In genomic region chr14:34539407-34540180, GRCh38 we compare ENCODE assay signal across 8 cellular contexts. TPM values are rescaled to one million over a fixed set of nuclear protein-coding genes. Genes with fewer than 3 reads are reported as not detected.
A peak's percentile ranks its signal among the peaks of the same experiment; 100 is the strongest.
DNase-seq lines count a peak whose midpoint lies in the region; ATAC-seq, FAIRE-seq and TF ChIP-seq lines count a peak whose summit lies in the region.

EAPP (minus strand) TSS chr14:34539701; CDS start chr14:34539628, 73 bp downstream.

- peak within 1 kb of the TSS; percentile 89 to 98 (median 96) for H3K27ac ChIP-seq in sigmoid colon

- peak; percentile 70 for FAIRE-seq in GM12892 (lab: Jason Lieb, UNC)

- peak in 1 of 4 experiments; percentile 12 for TF ChIP-seq CTCF in sigmoid colon (IDR thresholded peaks at IDR 0.05)

- DNase-seq in GM12892 (ENCODE audit: insufficient read length) (peak; percentile 98), RPMI8226 (peak; percentile 94), amniotic epithelial cell (ENCODE audit: low read depth) (peak; percentile 96), hepatic stellate cell (ENCODE audit: low spot score) (peak; percentile 97), sigmoid colon (peak; percentile 99), NCI-H2107 treated with DMSO at 0.1 percent for 48 hours (lab: John Stamatoyannopoulos, UW; ENCODE audit: unreplicated experiment) (no peak), cortex of kidney (lab: John Stamatoyannopoulos, UW) (no peak)

- peak; percentile 100 for ATAC-seq in HG02798 (IDR thresholded peaks at IDR 0.05; ENCODE audit: poor library complexity, unreplicated experiment)

- H3K4me3 ChIP-seq in sigmoid colon = peak within 1 kb of the TSS; percentile 70 to 93 (median 86)

- H3K9me3 ChIP-seq in sigmoid colon = no peaks in the 10 kb centered on the region

- peaks cover 0 to 28% (median 21%) of the 10 kb centered on the region in 4 donors for H3K4me1 ChIP-seq in sigmoid colon

- 2 to 3% methylated on average over 59 of the region's 59 CpGs for WGBS in sigmoid colon, 2 donors

- peak; percentile 77; the same call in 1 of the 2 replicates for TF ChIP-seq POLR2A in GM12892 (IDR thresholded peaks at IDR 0.05; ENCODE audit: low read depth, low read length)
- TF ChIP-seq POLR2A in sigmoid colon (IDR thresholded peaks at IDR 0.05) = peak; percentile 90 to 92

- peak in 2 of 4 donors; percentile 23 to 70 for TF ChIP-seq EP300 in sigmoid colon (IDR thresholded peaks at IDR 0.05)

- H3K36me3 ChIP-seq in sigmoid colon = peaks cover 0 to 30% (median 15%) of the 10 kb centered on the region in 4 donors

- intact Hi-C loops in sigmoid colon (cut with DNase I) = loop anchor here (5.0 kb wide), 2 partner anchors 42 to 77 kb away; partner anchors contain the start of gene SPTSSA

- H3K27me3 ChIP-seq in sigmoid colon = no peaks in the 10 kb centered on the region

RNA-seq across cellular contexts. Expression of gene EAPP, which starts in this region (rescaled TPM):
- 38.3 TPM for polyA plus RNA-seq in GM12892 (2012; ENCODE audit: missing spikeins)
- 10 to 100 TPM; 25.5 to 44.9 (median 39.2) TPM for total RNA-seq in sigmoid colon
- 100 to 1,000 TPM in 2 of 3 donors, 10 to 100 TPM in 1; 54.4 to 133 (median 114) TPM for polyA plus RNA-seq in sigmoid colon

Comparison
In these comparisons a context has a peak if more than half of its experiments do, and no peak if none do; other contexts are left out.
1. DNase-seq: peak in GM12892 (single experiment), RPMI8226 (single experiment), amniotic epithelial cell (single experiment), hepatic stellate cell (single experiment) and sigmoid colon (single experiment); none in NCI-H2107 treated with DMSO at 0.1 percent for 48 hours (single experiment) and cortex of kidney (single experiment).